In the genomic region with DNA sequence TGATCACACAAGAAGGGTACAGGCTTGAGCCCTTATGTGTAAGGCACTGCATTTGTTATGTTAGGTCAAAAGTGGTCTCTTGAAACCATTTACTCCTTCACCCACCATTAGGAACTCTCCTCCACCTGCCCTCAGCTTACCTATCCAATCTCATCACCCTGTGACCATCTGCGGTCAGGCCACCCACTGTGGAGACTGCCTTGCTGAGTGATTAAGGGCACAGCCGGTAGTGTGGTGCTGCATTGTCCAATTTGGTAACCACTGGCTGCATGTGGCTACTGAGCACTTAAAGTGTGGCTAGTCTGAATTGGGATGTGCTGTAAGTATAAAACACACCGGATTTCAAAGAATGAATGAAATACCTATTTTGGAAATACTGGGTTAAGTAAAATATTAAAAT, we compare ENCODE assay signal across 20 cellular contexts.
A peak's percentile ranks its signal among the peaks of the same experiment; 100 is the strongest.
DNase-seq lines count a peak whose midpoint lies in the region; ATAC-seq and TF ChIP-seq lines count a peak whose summit lies in the region.
"Had no signal": no experiment of that assay in that cellular context is flagged by ENCODE, and none has a peak within 500 bp of the region (broad histone marks: within the 10 kb centered on the region; RNA-seq: fewer than 3 reads in every experiment).

No MANE protein-coding gene starts in this region.

- DNase-seq in activated CD8-positive, alpha-beta memory T cell treated with anti-CD3 and anti-CD28 coated beads, Interleukin-2, amount 10 ng/mL, durations not matched to agents 7 days and 5 days, result peak; percentile 37
- DNase-seq in activated CD8-positive, alpha-beta memory T cell treated with anti-CD3 and anti-CD28 coated beads for 24 hours, result no peak
- peak; percentile 53 for DNase-seq in endodermal cell
- peak; percentile 72 for DNase-seq in osteocyte (ENCODE audit: extremely low spot score, unreplicated experiment)
- DNase-seq in SHP77 (lab: John Stamatoyannopoulos, UW), result no peak
- DNase-seq in EL, result no peak
- DNase-seq: AML-193; Caco-2; CD4-positive, alpha-beta T cell; DMS153; DMS79; GF-D8; GOT3; H7; HFFc6 had no signal

- CTCF ChIA-PET in activated CD8-positive, alpha-beta memory T cell treated with anti-CD3 and anti-CD28 coated beads, Interleukin-2, amount 10 ng/mL, durations not matched to agents 7 days and 5 days (lab: Charles Lee), result no interaction called here

- H3K27me3 Mint-ChIP-seq in activated CD8-positive, alpha-beta memory T cell treated with anti-CD3 and anti-CD28 coated beads, Interleukin-2, amount 10 ng/mL, durations not matched to agents 7 days and 5 days, result peaks cover 17% of the 10 kb centered on the region
- H3K27me3 Mint-ChIP-seq in endodermal cell (ENCODE audit: insufficient read depth) (peaks cover 37% of the 10 kb centered on the region), osteocyte (ENCODE audit: unreplicated experiment) (peaks cover 32% of the 10 kb centered on the region)
- H3K27me3 Mint-ChIP-seq: CD4-positive, alpha-beta T cell had no signal

- H3K36me3 ChIP-seq in endodermal cell (ENCODE audit: control insufficient read depth, insufficient read depth, low read length), result no peaks in the 10 kb centered on the region

- H3K27ac Mint-ChIP-seq in activated CD8-positive, alpha-beta memory T cell treated with anti-CD3 and anti-CD28 coated beads, Interleukin-2, amount 10 ng/mL, durations not matched to agents 7 days and 5 days, result no peak overlapping the region
- H3K27ac Mint-ChIP-seq in endodermal cell, result no peak overlapping the region
- H3K27ac Mint-ChIP-seq in osteocyte (ENCODE audit: unreplicated experiment), result no peak overlapping the region
- H3K27ac Mint-ChIP-seq: CD4-positive, alpha-beta T cell; HFFc6 had no signal

- H3K4me1 ChIP-seq in endodermal cell (ENCODE audit: control insufficient read depth, insufficient read depth, low read length), result no peaks in the 10 kb centered on the region
- H3K4me1 ChIP-seq: A549, Caco-2 had no signal

- 89% methylated on average over 3 of the region's 3 CpGs; no CpG with 5 or more reads in 1 of the 2 experiments for WGBS in endodermal cell (ENCODE audit: insufficient coverage in 1 of 2, insufficient read length in 1 of 2), 2 experiments

- no peak for ATAC-seq in activated CD8-positive, alpha-beta memory T cell treated with anti-CD3 and anti-CD28 coated beads, Interleukin-2, amount 10 ng/mL, durations not matched to agents 7 days and 5 days
- ATAC-seq in HG03280 (IDR thresholded peaks at IDR 0.05; ENCODE audit: unreplicated experiment), result no peak
- ATAC-seq: A549, HCT116 had no signal

- H3K4me3 Mint-ChIP-seq in activated CD8-positive, alpha-beta memory T cell treated with anti-CD3 and anti-CD28 coated beads, Interleukin-2, amount 10 ng/mL, durations not matched to agents 7 days and 5 days, result no peak overlapping the region
- H3K4me3 Mint-ChIP-seq in endodermal cell (no peak overlapping the region), osteocyte (ENCODE audit: unreplicated experiment) (no peak overlapping the region)
- H3K4me3 Mint-ChIP-seq: CD4-positive, alpha-beta T cell; HFFc6 had no signal

- TF ChIP-seq CTCF in endodermal cell (conservative IDR thresholded peaks at IDR 0.05), result no peak
- TF ChIP-seq CTCF in osteocyte (IDR thresholded peaks at IDR 0.05), result no peak

- peaks cover 3% of the 10 kb centered on the region for H3K4me1 Mint-ChIP-seq in activated CD8-positive, alpha-beta memory T cell treated with anti-CD3 and anti-CD28 coated beads, Interleukin-2, amount 10 ng/mL, durations not matched to agents 7 days and 5 days
- H3K4me1 Mint-ChIP-seq in endodermal cell, result peaks cover 11% of the 10 kb centered on the region
- no peaks in the 10 kb centered on the region for H3K4me1 Mint-ChIP-seq in osteocyte (ENCODE audit: unreplicated experiment)

- H3K9me3 Mint-ChIP-seq in activated CD8-positive, alpha-beta memory T cell treated with anti-CD3 and anti-CD28 coated beads, Interleukin-2, amount 10 ng/mL, durations not matched to agents 7 days and 5 days (ENCODE audit: low read depth), result no peaks in the 10 kb centered on the region
- H3K9me3 Mint-ChIP-seq in endodermal cell (no peaks in the 10 kb centered on the region), osteocyte (ENCODE audit: unreplicated experiment) (no peaks in the 10 kb centered on the region)
- H3K9me3 Mint-ChIP-seq: CD4-positive, alpha-beta T cell; HFFc6 had no signal

- H3K4me3 ChIP-seq in endodermal cell (ENCODE audit: low read length), result no peak overlapping the region
- H3K4me3 ChIP-seq: A549 had no signal

- no peaks in the 10 kb centered on the region for H3K9me3 ChIP-seq in endodermal cell (ENCODE audit: control insufficient read depth, low read length)
- H3K9me3 ChIP-seq: A549, Caco-2 had no signal

- H3K9ac ChIP-seq in endodermal cell (ENCODE audit: extremely low read depth, low read length, poor library complexity, severe bottlenecking), result no peak overlapping the region

- H3K36me3 Mint-ChIP-seq in activated CD8-positive, alpha-beta memory T cell treated with anti-CD3 and anti-CD28 coated beads, Interleukin-2, amount 10 ng/mL, durations not matched to agents 7 days and 5 days, result no peaks in the 10 kb centered on the region
- H3K36me3 Mint-ChIP-seq in endodermal cell (ENCODE audit: low read depth) (no peaks in the 10 kb centered on the region), osteocyte (ENCODE audit: unreplicated experiment) (no peaks in the 10 kb centered on the region)

- H3K27ac ChIP-seq in endodermal cell (ENCODE audit: low read depth, low read length), result no peak overlapping the region
- H3K27ac ChIP-seq: 22Rv1, A549, C4-2B had no signal

- no peaks in the 10 kb centered on the region for H3K27me3 ChIP-seq in endodermal cell (ENCODE audit: control insufficient read depth, insufficient read depth, low read length, poor library complexity, severe bottlenecking)

Comparison
In these comparisons a context has a peak if more than half of its experiments do, and no peak if none do; other contexts are left out.
1. DNase-seq: peak in activated CD8-positive, alpha-beta memory T cell treated with anti-CD3 and anti-CD28 coated beads, Interleukin-2, amount 10 ng/mL, durations not matched to agents 7 days and 5 days (single experiment), endodermal cell (single experiment) and osteocyte (single experiment); none in activated CD8-positive, alpha-beta memory T cell treated with anti-CD3 and anti-CD28 coated beads for 24 hours (single experiment), SHP77 (0 of 2) and EL (single experiment).